1 cellular context compared by ENCODE assay signal in genomic region chr10:15168296-15168780, GRCh38.
A peak's percentile ranks its signal among the peaks of the same experiment; 100 is the strongest.
TF ChIP-seq lines count a peak whose summit lies in the region.

NMT2 (minus strand) TSS chr10:15168693; CDS start chr10:15168612, 81 bp downstream.

TF ChIP-seq in HepG2, 621 proteins besides CTCF, POLR2A, EP300 and RAD21 (continued from another document and continues in another):
- TF ChIP-seq AHDC1 (CRISPR knock-in tag; IDR thresholded peaks at IDR 0.05; ENCODE audit: borderline replicate concordance) (no peak), RFXAP (CRISPR knock-in tag; IDR thresholded peaks at IDR 0.05; ENCODE audit: borderline replicate concordance) (peak; percentile 71; the same call in 1 of the 2 replicates), ZNF407 (CRISPR knock-in tag; IDR thresholded peaks at IDR 0.05; ENCODE audit: not compliant biosample characterization) (no peak), HMG20B (CRISPR knock-in tag; conservative IDR thresholded peaks at IDR 0.05) (no peak), KLF11 (CRISPR knock-in tag; IDR thresholded peaks at IDR 0.05) (no peak), SALL2 (CRISPR knock-in tag; IDR thresholded peaks at IDR 0.05) (peak; percentile 60; the same call in 1 of the 2 replicates), ZNF430 (CRISPR knock-in tag; IDR thresholded peaks at IDR 0.05) (peak; percentile 74), ZNF569 (CRISPR knock-in tag; IDR thresholded peaks at IDR 0.05; ENCODE audit: borderline replicate concordance) (no peak), ATF7-NPFF (CRISPR knock-in tag; IDR thresholded peaks at IDR 0.05; ENCODE audit: low read depth) (peak; percentile 70; the same call in 1 of the 2 replicates), ZBTB1 (CRISPR knock-in tag; IDR thresholded peaks at IDR 0.05; ENCODE audit: borderline replicate concordance) (no peak), ZFYVE20 (CRISPR knock-in tag; IDR thresholded peaks at IDR 0.05; ENCODE audit: borderline replicate concordance, low read depth) (0 out of 2 replicates have a peak, but pooled peaks have one; percentile 51), MTA3 (CRISPR knock-in tag; IDR thresholded peaks at IDR 0.05) (no peak), ZNF766 (CRISPR knock-in tag; IDR thresholded peaks at IDR 0.05; ENCODE audit: borderline replicate concordance) (0 out of 2 replicates have a peak, but pooled peaks have one; percentile 42), SIX4 (CRISPR knock-in tag; IDR thresholded peaks at IDR 0.05) (no peak), SAP130 (CRISPR knock-in tag; IDR thresholded peaks at IDR 0.05; ENCODE audit: low read depth) (peak; percentile 51), FOXA1 (IDR thresholded peaks at IDR 0.05) (no peak), FOXA1 (CRISPR knock-in tag; IDR thresholded peaks at IDR 0.05) (0 out of 2 replicates have a peak, but pooled peaks have one; percentile 6), SNAI1 (CRISPR knock-in tag; IDR thresholded peaks at IDR 0.05; ENCODE audit: borderline replicate concordance) (no peak), ZNF496 (CRISPR knock-in tag; IDR thresholded peaks at IDR 0.05; ENCODE audit: insufficient replicate concordance) (no peak), ZNF431 (CRISPR knock-in tag; IDR thresholded peaks at IDR 0.05; ENCODE audit: borderline replicate concordance, low read depth) (no peak; the same call in 1 of the 2 replicates), PRMT3 (CRISPR knock-in tag; IDR thresholded peaks at IDR 0.05; ENCODE audit: borderline replicate concordance, low read depth) (no peak), ZNF121 (CRISPR knock-in tag; IDR thresholded peaks at IDR 0.05) (peak; percentile 4; the same call in 1 of the 2 replicates), ZNF710 (CRISPR knock-in tag; IDR thresholded peaks at IDR 0.05; ENCODE audit: borderline replicate concordance) (no peak), HMG20A (CRISPR knock-in tag; IDR thresholded peaks at IDR 0.05; ENCODE audit: borderline replicate concordance) (no peak), ZNF609 (CRISPR knock-in tag; IDR thresholded peaks at IDR 0.05; ENCODE audit: borderline replicate concordance) (no peak), CBFB (CRISPR knock-in tag; IDR thresholded peaks at IDR 0.05) (peak; percentile 31; the same call in 1 of the 2 replicates), ZBTB43 (CRISPR knock-in tag; conservative IDR thresholded peaks at IDR 0.05) (peak; percentile 62; the same call in 1 of the 2 replicates), PAF1 (CRISPR knock-in tag; IDR thresholded peaks at IDR 0.05) (no peak), ZNF460 (CRISPR knock-in tag; IDR thresholded peaks at IDR 0.05; ENCODE audit: borderline replicate concordance) (no peak), HOMEZ (CRISPR knock-in tag; IDR thresholded peaks at IDR 0.05; ENCODE audit: low read depth) (no peak), FOXC1 (CRISPR knock-in tag; IDR thresholded peaks at IDR 0.05; ENCODE audit: borderline replicate concordance) (no peak)
